Comparison of ENCODE assay signal across 8 cellular contexts in genomic region chr5:22852807-22853670, GRCh38. TPM values are rescaled to one million over a fixed set of nuclear protein-coding genes. Genes with fewer than 3 reads are reported as not detected.
A peak's percentile ranks its signal among the peaks of the same experiment; 100 is the strongest.
DNase-seq lines count a peak whose midpoint lies in the region; ATAC-seq and TF ChIP-seq lines count a peak whose summit lies in the region.

CDH12 (minus strand) TSS chr5:22853344.

- no peaks in the 10 kb centered on the region for H3K79me2 ChIP-seq in neural cell (replicated peaks; ENCODE audit: insufficient read depth, low read length)

- peak; percentile 30 for TF ChIP-seq EP300 in neural cell (conservative IDR thresholded peaks at IDR 0.05; ENCODE audit: poor library complexity, severe bottlenecking)

- H3K36me3 ChIP-seq in HAP-1 (replicated peaks) (no peaks in the 10 kb centered on the region), neural cell (ENCODE audit: insufficient read depth, low read length) (no peaks in the 10 kb centered on the region), aorta (ENCODE audit: control insufficient read depth in 1 of 2, insufficient read depth in 2 of 2, low read length in 1 of 2) (no peaks in the 10 kb centered on the region)

- no peaks in the 10 kb centered on the region for H4K20me1 ChIP-seq in neural cell (ENCODE audit: insufficient read depth)

- H3K9me3 ChIP-seq in HAP-1: no peaks in the 10 kb centered on the region
- H3K9me3 ChIP-seq in neural cell (ENCODE audit: low read length): no peaks in the 10 kb centered on the region
- H3K9me3 ChIP-seq in aorta (ENCODE audit: control insufficient read depth, low read length): no peaks in the 10 kb centered on the region

- H3K27ac ChIP-seq in neural cell (ENCODE audit: low read length): no peak within 1 kb of the TSS
- H3K27ac ChIP-seq in aorta (ENCODE audit: low read depth in 1 of 2, low read length in 2 of 2): no peak within 1 kb of the TSS

- H2AFZ ChIP-seq in neural cell (ENCODE audit: low read depth, low read length): peak within 1 kb of the TSS; percentile 36

- in situ Hi-C loops in HAP-1 (cut with MboI; ENCODE audit: low sequenced_read_pairs): no loop called here

- peak; percentile 57 for TF ChIP-seq RAD21 in neural cell (conservative IDR thresholded peaks at IDR 0.05)

- H3K4me2 ChIP-seq in neural cell (ENCODE audit: low read length): peak within 1 kb of the TSS; percentile 84

- peak; percentile 40 for TF ChIP-seq CTCF in neural cell (IDR thresholded peaks at IDR 0.05; ENCODE audit: poor library complexity, severe bottlenecking)

- H3K9me2 ChIP-seq in neural cell (ENCODE audit: insufficient read depth, low read length): no peaks in the 10 kb centered on the region

- H3F3A ChIP-seq in neural cell (ENCODE audit: insufficient read depth, low read length, poor library complexity, severe bottlenecking): peaks cover 5% of the 10 kb centered on the region

- H3K27me3 ChIP-seq in HAP-1 (ENCODE audit: low read depth) (no peaks in the 10 kb centered on the region; the same call in 1 of the 2 replicates), neural cell (ENCODE audit: insufficient read depth, low read depth, low read length) (peaks cover 5% of the 10 kb centered on the region), aorta (ENCODE audit: control insufficient read depth in 1 of 2, insufficient read depth in 2 of 2, low read length in 1 of 2) (no peaks in the 10 kb centered on the region)

- intact Hi-C loops in aorta (cut with DNase I): no loop called here

- WGBS in aorta, 2 donors: 1% methylated on average over 31 of the region's 31 CpGs

- peak; percentile 73 for DNase-seq in DMS 273 (lab: John Stamatoyannopoulos, UW; ENCODE audit: unreplicated experiment)
- DNase-seq in HAP-1 (ENCODE audit: low spot score in 2 of 2): peak; percentile 45 to 72
- DNase-seq in NCI-H69 (lab: John Stamatoyannopoulos, UW): peak; percentile 97
- DNase-seq in cerebellum (ENCODE audit: low spot score): peak; percentile 21
- no peak for DNase-seq in SW480 (ENCODE audit: low spot score)
- no peak for DNase-seq in aorta

- ATAC-seq in GM19467 (IDR thresholded peaks at IDR 0.05; ENCODE audit: unreplicated experiment) (no peak), aorta (ENCODE audit: low FRiP score) (no peak)

- peak within 1 kb of the TSS; percentile 40 for H3K9ac ChIP-seq in neural cell (ENCODE audit: low read length)

- H3K4me3 ChIP-seq in HAP-1 (peak within 1 kb of the TSS; percentile 24), neural cell (ENCODE audit: low read length) (peak within 1 kb of the TSS; percentile 73), aorta (ENCODE audit: low read length in 2 of 2) (no peak within 1 kb of the TSS)

- no peaks in the 10 kb centered on the region for H3K4me1 ChIP-seq in HAP-1
- H3K4me1 ChIP-seq in aorta (ENCODE audit: control insufficient read depth in 1 of 2, insufficient read depth in 2 of 2, low read length in 2 of 2): no peaks in the 10 kb centered on the region

TF ChIP-seq in neural cell, 6 proteins besides CTCF, POLR2A, EP300 and RAD21:
- peak; percentile 66 for TF ChIP-seq REST (IDR thresholded peaks at IDR 0.05; ENCODE audit: borderline replicate concordance)
- peak; percentile 36 for TF ChIP-seq POLR2AphosphoS5 (IDR thresholded peaks at IDR 0.05)
- TF ChIP-seq SMC3 (conservative IDR thresholded peaks at IDR 0.05; ENCODE audit: poor library complexity): peak; percentile 59
- TF ChIP-seq MXI1 (conservative IDR thresholded peaks at IDR 0.05; ENCODE audit: poor library complexity, severe bottlenecking): peak; percentile 52
- no peak for TF ChIP-seq TAF1 (IDR thresholded peaks at IDR 0.05; ENCODE audit: low read depth)
- no peak for TF ChIP-seq EZH2 (IDR thresholded peaks at IDR 0.05; ENCODE audit: borderline replicate concordance, insufficient read depth, low read length, poor library complexity, severe bottlenecking)

RNA-seq across cellular contexts. Expression of gene CDH12, which starts in this region (rescaled TPM):
- total RNA-seq in cerebellum: 39.0 TPM
- polyA plus RNA-seq in neural cell: 2.1 and 2.3 TPM in 2 replicates
- polyA minus RNA-seq in neural cell: 11.0 and 14.1 TPM in 2 replicates
- not detected for total RNA-seq in aorta
- polyA plus RNA-seq in aorta: not detected

Comparison
In these comparisons a context has a peak if more than half of its experiments do, and no peak if none do; other contexts are left out.
1. RNA of gene CDH12 (total RNA-seq): 39.0 TPM in cerebellum (single experiment); not detected in aorta; every median in the first group is over 10 times any median in the second.
2. DNase-seq: peak in DMS 273 (single experiment), HAP-1 (2 of 2), NCI-H69 (single experiment) and cerebellum (single experiment); none in SW480 (single experiment) and aorta (0 of 2).
3. H3K4me3 ChIP-seq: peak in HAP-1 (single experiment) and neural cell (single experiment); none in aorta (0 of 2).